ENCODE assay signal across 32 cellular contexts in the genomic region with DNA sequence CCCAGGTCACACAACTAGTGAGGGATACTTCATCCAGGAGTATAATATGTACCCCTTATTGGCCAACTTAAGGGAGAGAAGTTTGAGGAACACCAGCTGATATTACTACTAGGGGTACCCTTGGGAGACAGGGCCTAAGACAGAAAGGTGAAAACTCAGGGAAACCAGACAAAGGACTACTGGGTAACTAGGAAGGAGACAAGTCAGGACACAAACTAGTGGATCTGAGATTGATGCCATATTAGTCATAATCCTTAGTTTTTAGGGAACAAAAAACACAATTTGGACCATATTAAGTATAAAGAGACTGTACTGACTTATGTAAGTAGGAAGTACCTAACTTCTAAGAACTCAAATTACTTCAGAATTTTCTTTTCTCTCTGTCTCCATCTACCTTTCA.
"Had no signal": no experiment of that assay in that cellular context is flagged by ENCODE, and none has a peak within 500 bp of the region (broad histone marks: within the 10 kb centered on the region; RNA-seq: fewer than 3 reads in every experiment).

No MANE protein-coding gene starts in this region.

- H3K27me3 Mint-ChIP-seq: activated B cell treated with CpG ODN at 0.5 μM for 24 hours had no signal

- DNase-seq: activated B cell treated with CpG ODN at 0.5 μM for 24 hours; activated CD4-positive, alpha-beta memory T cell treated with anti-CD3 and anti-CD28 coated beads for 36 hours; activated CD4-positive, alpha-beta T cell treated with anti-CD3 and anti-CD28 coated beads for 4 hours; activated CD4-positive, alpha-beta T cell treated with anti-CD3 and anti-CD28 coated beads, Interleukin-2, amount 10 ng/mL, durations not matched to agents 7 days and 5 days; activated CD4-positive, alpha-beta T cell treated with anti-CD3 and anti-CD28 coated beads, Interleukin-2, amount 50 U/mL, for 4 hours; activated CD4-positive, CD25-positive, alpha-beta regulatory T cell treated with anti-CD3 and anti-CD28 coated beads, Interleukin-2, amount 50 U/mL, for 72 hours; activated CD8-positive, alpha-beta memory T cell treated with anti-CD3 and anti-CD28 coated beads, Interleukin-2, amount 10 ng/mL, durations not matched to agents 7 days and 5 days; activated CD8-positive, alpha-beta memory T cell treated with anti-CD3 and anti-CD28 coated beads, Interleukin-2, amount 50 U/mL, for 48 hours; activated CD8-positive, alpha-beta T cell treated with anti-CD3 and anti-CD28 coated beads for 36 hours; activated effector memory CD4-positive, alpha-beta T cell treated with Interleukin-2 at 50 U/mL for 16 hours; activated gamma-delta T cell; activated naive CD4-positive, alpha-beta T cell treated with anti-CD3 and anti-CD28 coated beads, Interleukin-2, amount 10 ng/mL, durations not matched to agents 7 days and 5 days; activated naive CD4-positive, alpha-beta T cell treated with Interleukin-2 at 50 U/mL for 16 hours; activated naive CD8-positive, alpha-beta T cell treated with anti-CD3 and anti-CD28 coated beads, Interleukin-2, amount 10 ng/mL, durations not matched to agents 7 days and 5 days; activated naive CD8-positive, alpha-beta T cell treated with anti-CD3 and anti-CD28 coated beads, Interleukin-2, amount 50 U/mL, for 24 hours; activated T-cell treated with anti-CD3 and anti-CD28 coated beads, Interleukin-2, amount 50 U/mL, for 24 hours; activated T-cell treated with anti-CD3 and anti-CD28 coated beads, Interleukin-2, amount 50 U/mL, for 48 hours; amygdala; anterior cingulate cortex; central memory CD4-positive, alpha-beta T cell; T-helper 1 cell; T-helper 2 cell; T-helper 9 cell had no signal

- H3K9me3 Mint-ChIP-seq: activated B cell treated with CpG ODN at 0.5 μM for 24 hours; activated CD4-positive, alpha-beta memory T cell treated with anti-CD3 and anti-CD28 coated beads for 36 hours; activated CD4-positive, alpha-beta T cell treated with anti-CD3 and anti-CD28 coated beads, Interleukin-2, amount 10 ng/mL, durations not matched to agents 7 days and 5 days; activated CD8-positive, alpha-beta T cell treated with anti-CD3 and anti-CD28 coated beads for 36 hours; activated naive CD4-positive, alpha-beta T cell treated with anti-CD3 and anti-CD28 coated beads, Interleukin-2, amount 10 ng/mL, durations not matched to agents 7 days and 5 days; activated naive CD4-positive, alpha-beta T cell treated with anti-CD3 and anti-CD28 coated beads, Interleukin-2, amount 50 U/mL, for 24 hours; activated naive CD8-positive, alpha-beta T cell treated with anti-CD3 and anti-CD28 coated beads, Interleukin-2, amount 50 U/mL, for 24 hours; activated T-cell treated with anti-CD3 and anti-CD28 coated beads, Interleukin-2, amount 50 U/mL, for 24 hours; T-helper 2 cell treated with Interferon-gamma antibody and Interleukin-4, amounts not matched to agents 5 μg/mL and 100 μg/mL, for 36 hours had no signal

- ATAC-seq: activated CD8-positive, alpha-beta memory T cell treated with anti-CD3 and anti-CD28 coated beads, Interleukin-2, amount 10 ng/mL, durations not matched to agents 7 days and 5 days; activated CD8-positive, alpha-beta T cell treated with anti-CD3 and anti-CD28 coated beads for 36 hours; activated naive CD8-positive, alpha-beta T cell treated with anti-CD3 and anti-CD28 coated beads, Interleukin-2, amount 50 U/mL, for 24 hours had no signal

- H3K4me3 ChIP-seq: ascending aorta had no signal

- FAIRE-seq: TTC549 had no signal

- H3K4me3 Mint-ChIP-seq: activated B cell treated with CpG ODN at 0.5 μM for 24 hours; activated CD4-positive, alpha-beta memory T cell treated with anti-CD3 and anti-CD28 coated beads for 36 hours; activated CD4-positive, alpha-beta T cell treated with anti-CD3 and anti-CD28 coated beads, Interleukin-2, amount 10 ng/mL, durations not matched to agents 7 days and 5 days; activated CD8-positive, alpha-beta memory T cell treated with anti-CD3 and anti-CD28 coated beads, Interleukin-2, amount 10 ng/mL, durations not matched to agents 7 days and 5 days; activated CD8-positive, alpha-beta T cell treated with anti-CD3 and anti-CD28 coated beads for 36 hours; activated naive CD4-positive, alpha-beta T cell treated with anti-CD3 and anti-CD28 coated beads, Interleukin-2, amount 10 ng/mL, durations not matched to agents 7 days and 5 days; activated naive CD4-positive, alpha-beta T cell treated with anti-CD3 and anti-CD28 coated beads, Interleukin-2, amount 50 U/mL, for 24 hours; activated naive CD8-positive, alpha-beta T cell; activated naive CD8-positive, alpha-beta T cell treated with anti-CD3 and anti-CD28 coated beads, Interleukin-2, amount 10 ng/mL, durations not matched to agents 7 days and 5 days; activated naive CD8-positive, alpha-beta T cell treated with anti-CD3 and anti-CD28 coated beads, Interleukin-2, amount 50 U/mL, for 24 hours; activated T-cell treated with anti-CD3 and anti-CD28 coated beads, Interleukin-2, amount 50 U/mL, for 24 hours; brain; T-helper 1 cell treated with Interleukin-12 subunit alpha and Interleukin-12 subunit beta and Interleukin-4 antibody, amounts not matched to agents 30 μg/mL and 1 μg/mL, for 36 hours; T-helper 2 cell treated with Interferon-gamma antibody and Interleukin-4, amounts not matched to agents 5 μg/mL and 100 μg/mL, for 36 hours had no signal

- H3K27ac ChIP-seq: ascending aorta, VCaP had no signal

- H3K4me1 Mint-ChIP-seq: activated B cell treated with CpG ODN at 0.5 μM for 24 hours; activated CD4-positive, alpha-beta T cell treated with anti-CD3 and anti-CD28 coated beads, Interleukin-2, amount 10 ng/mL, durations not matched to agents 7 days and 5 days; activated CD8-positive, alpha-beta memory T cell treated with anti-CD3 and anti-CD28 coated beads, Interleukin-2, amount 10 ng/mL, durations not matched to agents 7 days and 5 days; activated naive CD4-positive, alpha-beta T cell treated with anti-CD3 and anti-CD28 coated beads, Interleukin-2, amount 10 ng/mL, durations not matched to agents 7 days and 5 days; activated naive CD4-positive, alpha-beta T cell treated with anti-CD3 and anti-CD28 coated beads, Interleukin-2, amount 50 U/mL, for 24 hours; activated naive CD8-positive, alpha-beta T cell treated with anti-CD3 and anti-CD28 coated beads, Interleukin-2, amount 10 ng/mL, durations not matched to agents 7 days and 5 days; activated naive CD8-positive, alpha-beta T cell treated with anti-CD3 and anti-CD28 coated beads, Interleukin-2, amount 50 U/mL, for 24 hours; brain had no signal

- H3K27ac Mint-ChIP-seq: activated B cell treated with CpG ODN at 0.5 μM for 24 hours; activated CD4-positive, alpha-beta memory T cell treated with anti-CD3 and anti-CD28 coated beads for 36 hours; activated CD4-positive, alpha-beta T cell treated with anti-CD3 and anti-CD28 coated beads, Interleukin-2, amount 10 ng/mL, durations not matched to agents 7 days and 5 days; activated CD8-positive, alpha-beta memory T cell treated with anti-CD3 and anti-CD28 coated beads, Interleukin-2, amount 10 ng/mL, durations not matched to agents 7 days and 5 days; activated CD8-positive, alpha-beta T cell treated with anti-CD3 and anti-CD28 coated beads for 36 hours; activated naive CD4-positive, alpha-beta T cell treated with anti-CD3 and anti-CD28 coated beads, Interleukin-2, amount 10 ng/mL, durations not matched to agents 7 days and 5 days; activated naive CD4-positive, alpha-beta T cell treated with anti-CD3 and anti-CD28 coated beads, Interleukin-2, amount 50 U/mL, for 24 hours; activated naive CD8-positive, alpha-beta T cell; activated naive CD8-positive, alpha-beta T cell treated with anti-CD3 and anti-CD28 coated beads, Interleukin-2, amount 10 ng/mL, durations not matched to agents 7 days and 5 days; activated naive CD8-positive, alpha-beta T cell treated with anti-CD3 and anti-CD28 coated beads, Interleukin-2, amount 50 U/mL, for 24 hours; activated T-cell treated with anti-CD3 and anti-CD28 coated beads, Interleukin-2, amount 50 U/mL, for 24 hours; activated T-helper 2 cell treated with anti-CD3 and anti-CD28 coated beads, Interferon-gamma antibody, Interleukin-2, Interleukin-4, amounts not matched to agents 10 μg/mL and 5 μg/mL and 100 μg/mL, durations not matched to agents 14 hours and 24 hours and 36 hours; brain; T-helper 1 cell treated with Interleukin-12 subunit alpha and Interleukin-12 subunit beta and Interleukin-4 antibody, amounts not matched to agents 30 μg/mL and 1 μg/mL, for 36 hours; T-helper 2 cell treated with Interferon-gamma antibody and Interleukin-4, amounts not matched to agents 5 μg/mL and 100 μg/mL, for 36 hours had no signal

- H3K36me3 Mint-ChIP-seq: activated CD4-positive, alpha-beta memory T cell treated with anti-CD3 and anti-CD28 coated beads for 36 hours; activated CD8-positive, alpha-beta memory T cell treated with anti-CD3 and anti-CD28 coated beads, Interleukin-2, amount 10 ng/mL, durations not matched to agents 7 days and 5 days; activated naive CD4-positive, alpha-beta T cell treated with anti-CD3 and anti-CD28 coated beads, Interleukin-2, amount 10 ng/mL, durations not matched to agents 7 days and 5 days; activated naive CD4-positive, alpha-beta T cell treated with anti-CD3 and anti-CD28 coated beads, Interleukin-2, amount 50 U/mL, for 24 hours; activated naive CD8-positive, alpha-beta T cell; activated naive CD8-positive, alpha-beta T cell treated with anti-CD3 and anti-CD28 coated beads, Interleukin-2, amount 10 ng/mL, durations not matched to agents 7 days and 5 days; brain had no signal

- H3K4me1 ChIP-seq: ascending aorta had no signal

- H3K36me3 ChIP-seq: ascending aorta had no signal

- H3K27me3 ChIP-seq: ascending aorta had no signal
